Comparison of ENCODE assay signal across 31 cellular contexts in genomic region chr2:150007815-150008430, GRCh38.
DNase-seq lines count a peak whose midpoint lies in the region; ATAC-seq, FAIRE-seq and TF ChIP-seq lines count a peak whose summit lies in the region.
"Had no signal": no experiment of that assay in that cellular context is flagged by ENCODE, and none has a peak within 500 bp of the region (broad histone marks: within the 10 kb centered on the region; RNA-seq: fewer than 3 reads in every experiment).

No MANE protein-coding gene starts in this region.

- FAIRE-seq in bronchial epithelial cell (lab: Jason Lieb, UNC): no peak
- FAIRE-seq: D721Med, endothelial cell of umbilical vein, islet of Langerhans had no signal

- TF ChIP-seq CTCF in bronchial epithelial cell (IDR thresholded peaks at IDR 0.05; ENCODE audit: insufficient read depth, low read length, severe bottlenecking) (no peak), colonic mucosa (IDR thresholded peaks at IDR 0.05) (no peak)

- H3K36me3 ChIP-seq in bronchial epithelial cell (ENCODE audit: control insufficient read depth, insufficient read depth, low read length) (no peaks in the 10 kb centered on the region), colonic mucosa (no peaks in the 10 kb centered on the region)
- H3K36me3 ChIP-seq: SJSA1, uterus had no signal

- intact Hi-C loops in colonic mucosa (cut with DNase I): no loop called here

- no peak overlapping the region for H3K9ac ChIP-seq in colonic mucosa (ENCODE audit: low read depth in 2 of 2, low read length in 2 of 2)

- H3K27me3 ChIP-seq in bronchial epithelial cell (ENCODE audit: control insufficient read depth, insufficient read depth, low read length): no peaks in the 10 kb centered on the region
- no peaks in the 10 kb centered on the region for H3K27me3 ChIP-seq in colonic mucosa
- H3K27me3 ChIP-seq: SJSA1, testis, uterus had no signal

- DNase-seq in AG08395 (ENCODE audit: low spot score): peak; percentile 9
- DNase-seq in bronchial epithelial cell (ENCODE audit: low read depth): peak; percentile 42
- no peak for DNase-seq in colonic mucosa
- DNase-seq in mucosa of gallbladder (ENCODE audit: low spot score): no peak
- DNase-seq: 8988T; activated CD4-positive, CD25-positive, alpha-beta regulatory T cell; activated CD8-positive, alpha-beta memory T cell treated with anti-CD3 and anti-CD28 coated beads, Interleukin-2, amount 10 ng/mL, durations not matched to agents 7 days and 5 days; activated naive CD4-positive, alpha-beta T cell; activated T-cell treated with anti-CD3 and anti-CD28 coated beads, Interleukin-2, amount 50 U/mL, for 72 hours; CD4-positive, CD25-positive, alpha-beta regulatory T cell; cerebellar nuclear complex; GOT3; left ventricle myocardium superior; midbrain; naive thymus-derived CD8-positive, alpha-beta T cell; NCI-H1105; NCI-H1930; NCI-H2227 treated with DMSO at 0.1 percent for 48 hours; NCI-H526 treated with DMSO at 0.1 percent for 48 hours; occipital lobe; stimulated activated naive CD8-positive, alpha-beta T cell treated with anti-CD3 and anti-CD28 coated beads, Interleukin-15, Interleukin-2, amounts not matched to agents 100 U/mL and 50 U/mL, for 24 hours; testis; uterus had no signal

- H3K4me1 ChIP-seq in colonic mucosa: no peaks in the 10 kb centered on the region
- H3K4me1 ChIP-seq: SJSA1, testis, uterus had no signal

- ATAC-seq in GM18870 (IDR thresholded peaks at IDR 0.05; ENCODE audit: unreplicated experiment) (peak; percentile 69), HG03280 (IDR thresholded peaks at IDR 0.05; ENCODE audit: unreplicated experiment) (peak; percentile 40), HG02623 (IDR thresholded peaks at IDR 0.05; ENCODE audit: unreplicated experiment) (no peak), GM21367 (IDR thresholded peaks at IDR 0.05; ENCODE audit: unreplicated experiment) (no peak)
- ATAC-seq: activated CD8-positive, alpha-beta memory T cell treated with anti-CD3 and anti-CD28 coated beads, Interleukin-2, amount 10 ng/mL, durations not matched to agents 7 days and 5 days; activated T-cell treated with anti-CD3 and anti-CD28 coated beads, Interleukin-2, amount 50 U/mL, for 72 hours; left ventricle myocardium superior; naive thymus-derived CD8-positive, alpha-beta T cell; stimulated activated naive CD8-positive, alpha-beta T cell treated with anti-CD3 and anti-CD28 coated beads, Interleukin-15, Interleukin-2, amounts not matched to agents 100 U/mL and 50 U/mL, for 24 hours had no signal

- H3K4me3 ChIP-seq in bronchial epithelial cell (ENCODE audit: low read depth, low read length): no peak overlapping the region
- no peak overlapping the region for H3K4me3 ChIP-seq in colonic mucosa
- H3K4me3 ChIP-seq: SJSA1, testis, uterus had no signal

- no peaks in the 10 kb centered on the region for H3K9me3 ChIP-seq in colonic mucosa
- H3K9me3 ChIP-seq: SJSA1, testis, uterus had no signal

- no peak overlapping the region for H3K27ac ChIP-seq in colonic mucosa
- H3K27ac ChIP-seq: SJSA1, testis, uterus had no signal

Comparison
In these comparisons a context has a peak if more than half of its experiments do, and no peak if none do; other contexts are left out.
1. DNase-seq: peak in AG08395 (single experiment) and bronchial epithelial cell (single experiment); none in colonic mucosa (single experiment) and mucosa of gallbladder (single experiment).
2. ATAC-seq: peak in GM18870 (single experiment) and HG03280 (single experiment); none in HG02623 (single experiment) and GM21367 (single experiment).